14 cellular contexts compared by ENCODE assay signal in genomic region chr11:36347384-36347906, GRCh38.
"Had no signal": no experiment of that assay in that cellular context is flagged by ENCODE, and none has a peak within 500 bp of the region (broad histone marks: within the 10 kb centered on the region; RNA-seq: fewer than 3 reads in every experiment).

No MANE protein-coding gene starts in this region.

- H3K36me3 Mint-ChIP-seq: naive thymus-derived CD8-positive, alpha-beta T cell; type B pancreatic cell had no signal

- ATAC-seq: heart right ventricle; left lobe of liver; mucosa of descending colon; naive thymus-derived CD8-positive, alpha-beta T cell; right cardiac atrium had no signal

- H3K9me3 Mint-ChIP-seq: naive thymus-derived CD8-positive, alpha-beta T cell had no signal

- H3K4me3 Mint-ChIP-seq: naive thymus-derived CD8-positive, alpha-beta T cell; type B pancreatic cell had no signal

- H3K27ac Mint-ChIP-seq: naive thymus-derived CD8-positive, alpha-beta T cell; progenitor cell of endocrine pancreas; type B pancreatic cell had no signal

- H3K27me3 Mint-ChIP-seq: progenitor cell of endocrine pancreas had no signal

- DNase-seq: activated CD4-positive, alpha-beta T cell treated with anti-CD3 and anti-CD28 coated beads for 1 hour; effector CD4-positive, alpha-beta T cell; heart right ventricle; islet precursor cell; mammary epithelial cell; mucosa of descending colon; naive thymus-derived CD8-positive, alpha-beta T cell; nucleus accumbens; right cardiac atrium; small intestine; T-helper 9 cell had no signal
